In genomic region chr4:69727412-69727811, GRCh38 we compare ENCODE assay signal across 15 cellular contexts. TPM values are rescaled to one million over a fixed set of nuclear protein-coding genes. Genes with fewer than 3 reads are reported as not detected.
DNase-seq lines count a peak whose midpoint lies in the region; TF ChIP-seq lines count a peak whose summit lies in the region.
"Had no signal": no experiment of that assay in that cellular context is flagged by ENCODE, and none has a peak within 500 bp of the region (broad histone marks: within the 10 kb centered on the region; RNA-seq: fewer than 3 reads in every experiment).

No MANE protein-coding gene starts in this region.

- H3K36me3 ChIP-seq in ACC112 (ENCODE audit: insufficient read depth, low read length) (peaks cover 5% of the 10 kb centered on the region), brain microvascular endothelial cell (replicated peaks) (no peaks in the 10 kb centered on the region), suprapubic skin (no peaks in the 10 kb centered on the region)

- H3K27ac Mint-ChIP-seq in Calu3 (ENCODE audit: unreplicated experiment): no peak overlapping the region
- H3K27ac Mint-ChIP-seq: CD14-positive monocyte; CD8-positive, alpha-beta T cell had no signal

- no peak overlapping the region for H3K4me3 Mint-ChIP-seq in Calu3 (ENCODE audit: low read depth, unreplicated experiment)
- H3K4me3 Mint-ChIP-seq: CD14-positive monocyte; CD8-positive, alpha-beta T cell had no signal

- no peak for TF ChIP-seq EP300 in suprapubic skin (IDR thresholded peaks at IDR 0.05)

- H3K9me3 ChIP-seq in suprapubic skin: no peaks in the 10 kb centered on the region
- H3K9me3 ChIP-seq: Caco-2 had no signal

- no peaks in the 10 kb centered on the region for H3K27me3 ChIP-seq in ACC112 (ENCODE audit: insufficient read depth, low read length)
- no peaks in the 10 kb centered on the region for H3K27me3 ChIP-seq in brain microvascular endothelial cell (replicated peaks)
- H3K27me3 ChIP-seq in suprapubic skin: no peaks in the 10 kb centered on the region

- intact Hi-C loops in Calu3 (cut with micrococcal nuclease; ENCODE audit: unreplicated experiment): no loop called here

- TF ChIP-seq POLR2A in suprapubic skin (IDR thresholded peaks at IDR 0.05): no peak

- H3K4me3 ChIP-seq in ACC112 (ENCODE audit: low read depth, low read length): no peak overlapping the region
- no peak overlapping the region for H3K4me3 ChIP-seq in brain microvascular endothelial cell (ENCODE audit: low read depth, low read length)
- no peak overlapping the region for H3K4me3 ChIP-seq in suprapubic skin
- H3K4me3 ChIP-seq: GM12878 had no signal

- H3K4me1 ChIP-seq in ACC112 (ENCODE audit: control insufficient read depth, insufficient read depth, low read length, unreplicated experiment) (peaks cover 60% of the 10 kb centered on the region), suprapubic skin (peaks cover 16% of the 10 kb centered on the region)
- H3K4me1 ChIP-seq: Caco-2 had no signal

- in situ Hi-C loops in brain microvascular endothelial cell (cut with HindIII; ENCODE audit: low pct_ligation_motif_present, low sequenced_read_pairs): no loop called here

- H3K27me3 Mint-ChIP-seq in Calu3 (ENCODE audit: unreplicated experiment): no peaks in the 10 kb centered on the region

- TF ChIP-seq CTCF in brain microvascular endothelial cell (IDR thresholded peaks at IDR 0.05; ENCODE audit: low read depth, low read length, missing control alignments) (no peak), suprapubic skin (IDR thresholded peaks at IDR 0.05) (no peak), Calu3 (IDR thresholded peaks at IDR 0.05; ENCODE audit: unreplicated experiment) (no peak)

- no peaks in the 10 kb centered on the region for H3K9me3 Mint-ChIP-seq in Calu3 (ENCODE audit: low read depth, unreplicated experiment)
- H3K9me3 Mint-ChIP-seq: CD8-positive, alpha-beta T cell had no signal

- CTCF ChIA-PET in Calu3 (lab: Charles Lee): no interaction called here

- no peaks in the 10 kb centered on the region for H3K36me3 Mint-ChIP-seq in Calu3 (ENCODE audit: insufficient read depth, unreplicated experiment)

- peak overlapping the region; percentile 69 for H2AFZ ChIP-seq in ACC112 (ENCODE audit: low read length, unreplicated experiment)

- BruUV-seq in Calu3 (replicated peaks; lab: Mats Ljungman, UMichigan): no TSS peak

- DNase-seq in brain microvascular endothelial cell (no peak), lung microvascular endothelial cell (ENCODE audit: low read depth in 2 of 2) (peak; percentile 32 to 68), suprapubic skin (ENCODE audit: low spot score in 2 of 2) (no peak), SW480 (ENCODE audit: low spot score) (no peak), Calu3 (no peak), DMS53 (lab: John Stamatoyannopoulos, UW) (no peak)
- DNase-seq: Caco-2; CD8-positive, alpha-beta T cell; DMS79; HCEC 1CT had no signal

- H3K79me2 ChIP-seq in ACC112 (ENCODE audit: control insufficient read depth, insufficient read depth, low read length, unreplicated experiment): no peaks in the 10 kb centered on the region

- H3K27ac ChIP-seq in ACC112 (ENCODE audit: low read depth, low read length) (peak overlapping the region; percentile 97), brain microvascular endothelial cell (peak overlapping the region; percentile 77), suprapubic skin (peak overlapping the region; percentile 61)
- H3K27ac ChIP-seq: HL-60 had no signal

- 45% methylated on average over 1 of the region's 1 CpG for WGBS in suprapubic skin

- peaks cover 9% of the 10 kb centered on the region for H3K4me1 Mint-ChIP-seq in Calu3 (ENCODE audit: low read depth, unreplicated experiment)

RNA-seq across cellular contexts. Expression of gene SULT1B1, which starts 33.0 kb away (rescaled TPM):
- total RNA-seq in lung microvascular endothelial cell: 1.6 and 8.3 TPM in 2 replicates
- under 1 TPM; 0.08 to 0.24 (median 0.23) TPM for total RNA-seq in suprapubic skin
- total RNA-seq in Calu3 (2022): 0.26 and 0.27 TPM in 2 replicates
- total RNA-seq: G401 had no signal

Comparison
In these comparisons a context has a peak if more than half of its experiments do, and no peak if none do; other contexts are left out.
1. DNase-seq: peak in lung microvascular endothelial cell (2 of 2); none in brain microvascular endothelial cell (single experiment), suprapubic skin (0 of 2), SW480 (single experiment), Calu3 (single experiment) and DMS53 (single experiment).
2. Peak in every context shown above with its lines, with median percentiles within 50 percentile points of each other: H3K27ac ChIP-seq.